ENCODE assay signal across 11 cellular contexts in genomic region chr11:66326261-66327111, GRCh38. TPM values are rescaled to one million over a fixed set of nuclear protein-coding genes. Genes with fewer than 3 reads are reported as not detected.
DNase-seq lines count a peak whose midpoint lies in the region; ATAC-seq and TF ChIP-seq lines count a peak whose summit lies in the region.
"Had no signal": no experiment of that assay in that cellular context is flagged by ENCODE, and none has a peak within 500 bp of the region (broad histone marks: within the 10 kb centered on the region; RNA-seq: fewer than 3 reads in every experiment).

No MANE protein-coding gene starts in this region.

- no peaks in the 10 kb centered on the region for H3K9me3 ChIP-seq in right atrium auricular region

- no peak for DNase-seq in T-helper 2 cell treated with Interferon-gamma antibody and Interleukin-4, amounts not matched to agents 5 μg/mL and 100 μg/mL, for 36 hours (ENCODE audit: low spot score)
- DNase-seq in T-helper 2 cell: no peak
- DNase-seq in activated naive CD4-positive, alpha-beta T cell treated with anti-CD3 and anti-CD28 coated beads, Interleukin-2, amount 50 U/mL, for 16 hours: peak; percentile 45
- no peak for DNase-seq in right atrium auricular region (ENCODE audit: low spot score)
- no peak for DNase-seq in endothelial cell (ENCODE audit: low spot score)
- no peak for DNase-seq in SHP77 treated with DMSO at 0.1 percent for 48 hours (lab: John Stamatoyannopoulos, UW)
- DNase-seq: NCI-H1694; stimulated activated naive B cell treated with anti-CD40 and anti-IgM and Interleukin-4, amounts not matched to agents 10 μg/mL and 1 μg/mL and 100 μg/mL, for 72 hours had no signal

- no peaks in the 10 kb centered on the region for H3K36me3 ChIP-seq in right atrium auricular region

- H3K27me3 Mint-ChIP-seq in T-helper 2 cell treated with Interferon-gamma antibody and Interleukin-4, amounts not matched to agents 5 μg/mL and 100 μg/mL, for 36 hours (ENCODE audit: low read depth): no peaks in the 10 kb centered on the region
- H3K27me3 Mint-ChIP-seq in endothelial cell (ENCODE audit: unreplicated experiment): peaks cover 13% of the 10 kb centered on the region
- H3K27me3 Mint-ChIP-seq: stimulated activated naive B cell treated with anti-CD40 and anti-IgM and Interleukin-4, amounts not matched to agents 10 μg/mL and 1 μg/mL and 100 μg/mL, for 72 hours had no signal

- ATAC-seq in HG03520 (IDR thresholded peaks at IDR 0.05; ENCODE audit: unreplicated experiment): no peak
- ATAC-seq: stimulated activated naive B cell treated with anti-CD40 and anti-IgM and Interleukin-4, amounts not matched to agents 10 μg/mL and 1 μg/mL and 100 μg/mL, for 72 hours had no signal

- H3K9me3 Mint-ChIP-seq in T-helper 2 cell treated with Interferon-gamma antibody and Interleukin-4, amounts not matched to agents 5 μg/mL and 100 μg/mL, for 36 hours: no peaks in the 10 kb centered on the region
- no peaks in the 10 kb centered on the region for H3K9me3 Mint-ChIP-seq in endothelial cell (ENCODE audit: unreplicated experiment)
- H3K9me3 Mint-ChIP-seq: memory B cell; stimulated activated naive B cell treated with anti-CD40 and anti-IgM and Interleukin-4, amounts not matched to agents 10 μg/mL and 1 μg/mL and 100 μg/mL, for 72 hours had no signal

- peak overlapping the region; percentile 79 to 87 for H3K27ac ChIP-seq in right atrium auricular region
- H3K27ac ChIP-seq in temporal lobe (ENCODE audit: low read depth, low read length): peak overlapping the region; percentile 36

- peak overlapping the region; percentile 70 for H3K27ac Mint-ChIP-seq in T-helper 2 cell treated with Interferon-gamma antibody and Interleukin-4, amounts not matched to agents 5 μg/mL and 100 μg/mL, for 36 hours
- H3K27ac Mint-ChIP-seq in endothelial cell (ENCODE audit: unreplicated experiment): no peak overlapping the region
- H3K27ac Mint-ChIP-seq: memory B cell had no signal

- H3K4me1 ChIP-seq in right atrium auricular region: peaks cover 4 to 39% of the 10 kb centered on the region in 2 donors

- no peaks in the 10 kb centered on the region for H3K27me3 ChIP-seq in right atrium auricular region

- no peak overlapping the region for H3K4me3 Mint-ChIP-seq in T-helper 2 cell treated with Interferon-gamma antibody and Interleukin-4, amounts not matched to agents 5 μg/mL and 100 μg/mL, for 36 hours
- H3K4me3 Mint-ChIP-seq in endothelial cell (ENCODE audit: unreplicated experiment): no peak overlapping the region
- H3K4me3 Mint-ChIP-seq: memory B cell; stimulated activated naive B cell treated with anti-CD40 and anti-IgM and Interleukin-4, amounts not matched to agents 10 μg/mL and 1 μg/mL and 100 μg/mL, for 72 hours had no signal

- H3K4me3 ChIP-seq in right atrium auricular region: no peak overlapping the region

- TF ChIP-seq CTCF in right atrium auricular region (IDR thresholded peaks at IDR 0.05) (no peak), endothelial cell (IDR thresholded peaks at IDR 0.05; ENCODE audit: unreplicated experiment) (no peak)

- H3K4me1 Mint-ChIP-seq in T-helper 2 cell treated with Interferon-gamma antibody and Interleukin-4, amounts not matched to agents 5 μg/mL and 100 μg/mL, for 36 hours (ENCODE audit: low read depth): peaks cover 20% of the 10 kb centered on the region
- peaks cover 22% of the 10 kb centered on the region for H3K4me1 Mint-ChIP-seq in endothelial cell (ENCODE audit: unreplicated experiment)

- no peaks in the 10 kb centered on the region for H3K36me3 Mint-ChIP-seq in T-helper 2 cell treated with Interferon-gamma antibody and Interleukin-4, amounts not matched to agents 5 μg/mL and 100 μg/mL, for 36 hours (ENCODE audit: low read depth)
- peaks cover 8% of the 10 kb centered on the region for H3K36me3 Mint-ChIP-seq in endothelial cell (ENCODE audit: low read depth, unreplicated experiment)
- H3K36me3 Mint-ChIP-seq: memory B cell; stimulated activated naive B cell treated with anti-CD40 and anti-IgM and Interleukin-4, amounts not matched to agents 10 μg/mL and 1 μg/mL and 100 μg/mL, for 72 hours had no signal

RNA-seq across cellular contexts. Expression of gene CD248, which starts 9.6 kb away (rescaled TPM):
- total RNA-seq in right atrium auricular region (10 to 100 TPM in 1 of 2 donors, 1 to 10 TPM in 1; 7.6 to 10.7 TPM), temporal lobe (3.2 TPM), endothelial cell (ENCODE audit: unreplicated experiment) (2.9 TPM)

RNA-seq across cellular contexts. Expression of gene RIN1, which starts 9.7 kb away (rescaled TPM):
- total RNA-seq in right atrium auricular region (1 to 10 TPM; 1.0 to 5.9 TPM), temporal lobe (0.98 TPM), endothelial cell (ENCODE audit: unreplicated experiment) (4.8 TPM)

RNA-seq across cellular contexts. Expression of gene BRMS1, which starts 18.4 kb away (rescaled TPM):
- total RNA-seq in right atrium auricular region (10 to 100 TPM; 19.2 to 33.3 TPM), temporal lobe (10.1 TPM), endothelial cell (ENCODE audit: unreplicated experiment) (38.4 TPM)

RNA-seq across cellular contexts. Expression of gene B4GAT1, which starts 20.9 kb away (rescaled TPM):
- total RNA-seq in right atrium auricular region: 10 to 100 TPM; 61.1 to 64.3 TPM
- total RNA-seq in temporal lobe: 56.3 TPM
- 21.4 TPM for total RNA-seq in endothelial cell (ENCODE audit: unreplicated experiment)

RNA-seq across cellular contexts. Expression of gene TMEM151A, which starts 34.8 kb away (rescaled TPM):
- total RNA-seq in right atrium auricular region (1 to 10 TPM; 1.4 to 5.5 TPM), temporal lobe (7.6 TPM), endothelial cell (ENCODE audit: unreplicated experiment) (not detected)
